ENCODE assay signal across 8 cellular contexts in the genomic region with DNA sequence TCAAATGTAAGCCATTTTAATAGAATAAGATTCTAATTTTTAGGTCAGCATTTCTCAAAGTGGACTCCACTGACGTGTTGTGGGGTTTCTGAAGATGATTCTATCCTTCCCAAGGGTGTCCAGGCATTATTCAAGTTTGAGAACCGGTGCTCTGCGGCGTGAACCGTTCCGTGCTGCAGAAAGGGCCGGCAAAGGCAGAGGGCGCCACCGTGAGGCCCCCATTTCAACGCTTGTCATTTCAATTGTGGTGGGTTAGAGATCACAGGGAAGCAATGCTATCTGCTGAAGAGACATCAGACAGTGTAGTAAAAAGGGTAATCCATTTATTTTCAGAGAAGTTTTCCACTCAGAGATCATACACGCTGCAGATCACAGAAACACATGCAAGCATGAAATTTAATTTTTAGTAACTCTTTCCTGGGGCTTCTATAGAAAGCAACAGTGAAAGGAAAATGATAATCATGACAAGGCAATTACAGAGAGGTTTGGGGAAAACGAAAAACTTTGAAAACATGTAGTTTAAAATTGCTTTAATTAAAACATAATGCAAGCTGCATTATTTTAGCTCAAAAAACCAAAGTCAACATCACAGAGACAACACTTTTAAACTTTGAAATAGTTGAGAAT.
A peak's percentile ranks its signal among the peaks of the same experiment; 100 is the strongest.
DNase-seq lines count a peak whose midpoint lies in the region; ATAC-seq and TF ChIP-seq lines count a peak whose summit lies in the region.

No MANE protein-coding gene starts in this region.

- no peaks in the 10 kb centered on the region for H3K36me3 Mint-ChIP-seq in Calu3 (ENCODE audit: insufficient read depth, unreplicated experiment)
- no peaks in the 10 kb centered on the region for H3K36me3 Mint-ChIP-seq in activated CD8-positive, alpha-beta memory T cell treated with anti-CD3 and anti-CD28 coated beads, Interleukin-2, amount 10 ng/mL, durations not matched to agents 7 days and 5 days

- peaks cover 11% of the 10 kb centered on the region for H3K27me3 Mint-ChIP-seq in Calu3 (ENCODE audit: unreplicated experiment)
- peaks cover 57% of the 10 kb centered on the region for H3K27me3 Mint-ChIP-seq in activated CD8-positive, alpha-beta memory T cell treated with anti-CD3 and anti-CD28 coated beads, Interleukin-2, amount 10 ng/mL, durations not matched to agents 7 days and 5 days

- ATAC-seq in GM21423 (IDR thresholded peaks at IDR 0.05; ENCODE audit: unreplicated experiment): peak; percentile 68
- no peak for ATAC-seq in activated CD8-positive, alpha-beta memory T cell treated with anti-CD3 and anti-CD28 coated beads, Interleukin-2, amount 10 ng/mL, durations not matched to agents 7 days and 5 days

- peak; percentile 55 for TF ChIP-seq CTCF in Calu3 (IDR thresholded peaks at IDR 0.05; ENCODE audit: unreplicated experiment)

- BruUV-seq in Calu3 (replicated peaks; lab: Mats Ljungman, UMichigan): no TSS peak

- DNase-seq in Calu3: peak; percentile 52
- peak; percentile 5 for DNase-seq in NCI-H146 treated with DMSO at 0.1 percent for 48 hours (lab: John Stamatoyannopoulos, UW; ENCODE audit: unreplicated experiment)
- DNase-seq in activated CD8-positive, alpha-beta memory T cell treated with anti-CD3 and anti-CD28 coated beads, Interleukin-2, amount 10 ng/mL, durations not matched to agents 7 days and 5 days: peak; percentile 48
- DNase-seq in hypothalamus (lab: John Stamatoyannopoulos, UW): peak in 28 of 51 donors; percentile 0 to 60 (median 12)
- DNase-seq in stimulated activated CD4-positive, alpha-beta T cell treated with anti-CD3 and anti-CD28 coated beads, TNF-alpha, amount 100 ng/mL, for 48 hours (ENCODE audit: low read depth in 3 of 3): peak; percentile 15 to 19 (median 16)
- DNase-seq in NK-92 (lab: John Stamatoyannopoulos, UW; ENCODE audit: unreplicated experiment): no peak
- no peak for DNase-seq in mucosa of gallbladder (ENCODE audit: low spot score)

- CTCF ChIA-PET in Calu3 (lab: Charles Lee): interaction anchor here (0.6 kb wide), 1 partner anchor 10 kb away, joined by 3 read pairs; no protein-coding TSS in a partner anchor
- CTCF ChIA-PET in activated CD8-positive, alpha-beta memory T cell treated with anti-CD3 and anti-CD28 coated beads, Interleukin-2, amount 10 ng/mL, durations not matched to agents 7 days and 5 days (lab: Charles Lee): interaction anchor here (0.8 kb wide), 1 partner anchor 8 kb away, joined by 3 read pairs; no protein-coding TSS in a partner anchor

- no peak overlapping the region for H3K27ac Mint-ChIP-seq in Calu3 (ENCODE audit: unreplicated experiment)
- no peak overlapping the region for H3K27ac Mint-ChIP-seq in activated CD8-positive, alpha-beta memory T cell treated with anti-CD3 and anti-CD28 coated beads, Interleukin-2, amount 10 ng/mL, durations not matched to agents 7 days and 5 days

- intact Hi-C loops in Calu3 (cut with micrococcal nuclease; ENCODE audit: unreplicated experiment): loop anchor here (5.0 to 10.0 kb wide), 4 partner anchors 308 to 575 kb away; no protein-coding TSS in a partner anchor

- no peaks in the 10 kb centered on the region for H3K4me1 Mint-ChIP-seq in Calu3 (ENCODE audit: low read depth, unreplicated experiment)
- peaks cover 1% of the 10 kb centered on the region for H3K4me1 Mint-ChIP-seq in activated CD8-positive, alpha-beta memory T cell treated with anti-CD3 and anti-CD28 coated beads, Interleukin-2, amount 10 ng/mL, durations not matched to agents 7 days and 5 days

- no peaks in the 10 kb centered on the region for H3K9me3 Mint-ChIP-seq in Calu3 (ENCODE audit: low read depth, unreplicated experiment)
- H3K9me3 Mint-ChIP-seq in activated CD8-positive, alpha-beta memory T cell treated with anti-CD3 and anti-CD28 coated beads, Interleukin-2, amount 10 ng/mL, durations not matched to agents 7 days and 5 days (ENCODE audit: low read depth): no peaks in the 10 kb centered on the region

- H3K4me3 Mint-ChIP-seq in Calu3 (ENCODE audit: low read depth, unreplicated experiment): no peak overlapping the region
- no peak overlapping the region for H3K4me3 Mint-ChIP-seq in activated CD8-positive, alpha-beta memory T cell treated with anti-CD3 and anti-CD28 coated beads, Interleukin-2, amount 10 ng/mL, durations not matched to agents 7 days and 5 days

Comparison
In these comparisons a context has a peak if more than half of its experiments do, and no peak if none do; other contexts are left out.
1. DNase-seq: peak in Calu3 (single experiment), NCI-H146 treated with DMSO at 0.1 percent for 48 hours (single experiment), activated CD8-positive, alpha-beta memory T cell treated with anti-CD3 and anti-CD28 coated beads, Interleukin-2, amount 10 ng/mL, durations not matched to agents 7 days and 5 days (single experiment), hypothalamus (28 of 51) and stimulated activated CD4-positive, alpha-beta T cell treated with anti-CD3 and anti-CD28 coated beads, TNF-alpha, amount 100 ng/mL, for 48 hours (3 of 3); none in NK-92 (single experiment) and mucosa of gallbladder (single experiment).